8 cellular contexts compared by ENCODE assay signal in the genomic region with DNA sequence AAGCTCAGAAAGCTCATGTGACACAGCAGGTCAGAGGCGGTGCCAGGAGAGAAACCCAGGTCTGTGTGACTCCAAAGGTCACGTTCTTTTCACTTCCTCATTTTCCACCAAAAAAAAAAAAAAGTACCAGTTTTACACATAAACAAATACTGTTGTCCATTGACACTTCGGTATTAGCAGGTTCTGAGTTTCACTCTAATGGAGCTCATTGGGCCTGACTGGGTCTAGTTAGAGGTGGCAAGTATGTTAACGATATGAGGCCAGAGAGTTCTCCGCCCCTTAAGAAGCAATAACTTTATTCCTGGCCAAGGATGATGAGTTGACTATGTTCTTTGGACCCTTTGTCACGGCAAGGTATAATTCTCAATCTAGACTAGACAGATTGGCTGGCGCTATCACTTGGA. TPM values are rescaled to one million over a fixed set of nuclear protein-coding genes. Genes with fewer than 3 reads are reported as not detected.
DNase-seq lines count a peak whose midpoint lies in the region; ATAC-seq and TF ChIP-seq lines count a peak whose summit lies in the region.

No MANE protein-coding gene starts in this region.

- no peak overlapping the region for H3K4me3 ChIP-seq in effector memory CD4-positive, alpha-beta T cell (ENCODE audit: insufficient read depth, low read depth, low read length, poor library complexity, severe bottlenecking)
- H3K4me3 ChIP-seq in esophagus muscularis mucosa = no peak overlapping the region

- H3K27me3 Mint-ChIP-seq in naive B cell = no peaks in the 10 kb centered on the region
- no peaks in the 10 kb centered on the region for H3K27me3 Mint-ChIP-seq in natural killer cell treated with Interleukin-12 subunit alpha and Interleukin-12 subunit beta and Interleukin-15 and Interleukin-18, amount 100 ng/mL, for 72 hours

- H3K36me3 ChIP-seq in effector memory CD4-positive, alpha-beta T cell (ENCODE audit: control insufficient read depth, insufficient read depth, low read length) = no peaks in the 10 kb centered on the region
- H3K36me3 ChIP-seq in esophagus muscularis mucosa = no peaks in the 10 kb centered on the region

- 82% methylated on average over 7 of the region's 7 CpGs for WGBS in esophagus muscularis mucosa

- H3K27ac Mint-ChIP-seq in naive B cell = peak overlapping the region; percentile 85 to 99 (median 98)
- no peak overlapping the region for H3K27ac Mint-ChIP-seq in natural killer cell treated with Interleukin-12 subunit alpha and Interleukin-12 subunit beta and Interleukin-15 and Interleukin-18, amount 100 ng/mL, for 72 hours

- intact Hi-C loops in esophagus muscularis mucosa (cut with DNase I) = no loop called here

- ATAC-seq in GM18909 (IDR thresholded peaks at IDR 0.05; ENCODE audit: poor library complexity, unreplicated experiment) (peak; percentile 93), HG02852 (IDR thresholded peaks at IDR 0.05; ENCODE audit: unreplicated experiment) (peak; percentile 84), naive B cell (ENCODE audit: low read depth in 2 of 2) (peak; percentile 93 to 95)
- no peak for ATAC-seq in natural killer cell treated with Interleukin-12 subunit alpha and Interleukin-12 subunit beta and Interleukin-15 and Interleukin-18, amount 100 ng/mL, for 72 hours

- no peaks in the 10 kb centered on the region for H3K27me3 ChIP-seq in effector memory CD4-positive, alpha-beta T cell (replicated peaks; ENCODE audit: control insufficient read depth, insufficient read depth, low read length, poor library complexity, severe bottlenecking)
- H3K27me3 ChIP-seq in esophagus muscularis mucosa = no peaks in the 10 kb centered on the region

- peaks cover 28 to 44% (median 41%) of the 10 kb centered on the region in 3 donors for H3K4me1 Mint-ChIP-seq in naive B cell
- H3K4me1 Mint-ChIP-seq in natural killer cell treated with Interleukin-12 subunit alpha and Interleukin-12 subunit beta and Interleukin-15 and Interleukin-18, amount 100 ng/mL, for 72 hours (ENCODE audit: low read depth in 2 of 2) = no peaks in the 10 kb centered on the region

- no peak for TF ChIP-seq CTCF in esophagus muscularis mucosa (IDR thresholded peaks at IDR 0.05)

- H3K27ac ChIP-seq in effector memory CD4-positive, alpha-beta T cell (ENCODE audit: insufficient read depth, low read length, poor library complexity, severe bottlenecking) = no peak overlapping the region
- H3K27ac ChIP-seq in esophagus muscularis mucosa (replicated peaks in 1 of 4) = no peak overlapping the region

- no peaks in the 10 kb centered on the region for H3K9me3 ChIP-seq in effector memory CD4-positive, alpha-beta T cell (ENCODE audit: control insufficient read depth, low read length)
- H3K9me3 ChIP-seq in esophagus muscularis mucosa = no peaks in the 10 kb centered on the region

- no peaks in the 10 kb centered on the region for H3K9me3 Mint-ChIP-seq in naive B cell
- no peaks in the 10 kb centered on the region for H3K9me3 Mint-ChIP-seq in natural killer cell treated with Interleukin-12 subunit alpha and Interleukin-12 subunit beta and Interleukin-15 and Interleukin-18, amount 100 ng/mL, for 72 hours

- H3K4me1 ChIP-seq in effector memory CD4-positive, alpha-beta T cell (ENCODE audit: control insufficient read depth, insufficient read depth, low read length, poor library complexity, severe bottlenecking) = no peaks in the 10 kb centered on the region
- H3K4me1 ChIP-seq in esophagus muscularis mucosa = peaks cover 0 to under 1% (median 0%) of the 10 kb centered on the region in 4 donors

- peak; percentile 79 for DNase-seq in MV-4-11 (lab: John Stamatoyannopoulos, UW)
- peak; percentile 83 for DNase-seq in naive B cell
- DNase-seq in effector memory CD4-positive, alpha-beta T cell = no peak
- DNase-seq in esophagus muscularis mucosa (ENCODE audit: extremely low spot score) = no peak
- no peak for DNase-seq in DMS 273 treated with DMSO at 0.1 percent for 48 hours (lab: John Stamatoyannopoulos, UW)
- DNase-seq in natural killer cell treated with Interleukin-12 subunit alpha and Interleukin-12 subunit beta and Interleukin-15 and Interleukin-18, amount 100 ng/mL, for 72 hours (ENCODE audit: low spot score) = no peak

- no peak for TF ChIP-seq EP300 in esophagus muscularis mucosa (IDR thresholded peaks at IDR 0.05)

- peak overlapping the region in 7 of 8 donors; percentile 51 to 83 (median 67) for H3K4me3 Mint-ChIP-seq in naive B cell
- no peak overlapping the region for H3K4me3 Mint-ChIP-seq in natural killer cell treated with Interleukin-12 subunit alpha and Interleukin-12 subunit beta and Interleukin-15 and Interleukin-18, amount 100 ng/mL, for 72 hours

- no peak for TF ChIP-seq POLR2A in esophagus muscularis mucosa (IDR thresholded peaks at IDR 0.05; ENCODE audit: low read depth)

- H3K36me3 Mint-ChIP-seq in naive B cell = no peaks in the 10 kb centered on the region
- no peaks in the 10 kb centered on the region for H3K36me3 Mint-ChIP-seq in natural killer cell treated with Interleukin-12 subunit alpha and Interleukin-12 subunit beta and Interleukin-15 and Interleukin-18, amount 100 ng/mL, for 72 hours

RNA-seq across cellular contexts. Expression of a gene that starts 30.0 kb away (rescaled TPM):
- polyA plus RNA-seq in naive B cell (ENCODE audit: low read depth in 6 of 6) = 10 to 100 TPM in 5 of 6 donors, 1 to 10 TPM in 1; 8.7 to 18.9 (median 11.4) TPM
- 10 to 100 TPM; 15.0 to 22.5 (median 19.1) TPM for total RNA-seq in esophagus muscularis mucosa
- 10 to 100 TPM; 25.5 to 30.4 TPM for total RNA-seq in natural killer cell treated with Interleukin-12 subunit alpha and Interleukin-12 subunit beta and Interleukin-15 and Interleukin-18, amount 100 ng/mL, for 72 hours

RNA-seq across cellular contexts. Expression of a gene that starts 33.4 kb away (rescaled TPM):
- polyA plus RNA-seq in naive B cell (ENCODE audit: low read depth in 6 of 6) = 1,000 to 10,000 TPM; 1,065 to 1,461 (median 1,242) TPM
- 100 to 1,000 TPM; 319 to 384 (median 350) TPM for total RNA-seq in esophagus muscularis mucosa
- total RNA-seq in natural killer cell treated with Interleukin-12 subunit alpha and Interleukin-12 subunit beta and Interleukin-15 and Interleukin-18, amount 100 ng/mL, for 72 hours = 100 to 1,000 TPM; 174 to 259 TPM

Comparison
In these comparisons a context has a peak if more than half of its experiments do, and no peak if none do; other contexts are left out.
1. ATAC-seq: peak in GM18909 (single experiment), HG02852 (single experiment) and naive B cell (2 of 2); none in natural killer cell treated with Interleukin-12 subunit alpha and Interleukin-12 subunit beta and Interleukin-15 and Interleukin-18, amount 100 ng/mL, for 72 hours (0 of 2).
2. DNase-seq: peak in MV-4-11 (single experiment) and naive B cell (single experiment); none in effector memory CD4-positive, alpha-beta T cell (0 of 3), esophagus muscularis mucosa (single experiment), DMS 273 treated with DMSO at 0.1 percent for 48 hours (single experiment) and natural killer cell treated with Interleukin-12 subunit alpha and Interleukin-12 subunit beta and Interleukin-15 and Interleukin-18, amount 100 ng/mL, for 72 hours (single experiment).
3. H3K27ac Mint-ChIP-seq: peak in naive B cell (6 of 6); none in natural killer cell treated with Interleukin-12 subunit alpha and Interleukin-12 subunit beta and Interleukin-15 and Interleukin-18, amount 100 ng/mL, for 72 hours (0 of 2).